ENCODE assay signal across 1 cellular context in genomic region chr2:1542971-1543370, GRCh38.
TF ChIP-seq lines count a peak whose summit lies in the region.

No MANE protein-coding gene starts in this region.

TF ChIP-seq in WTC11, 78 proteins besides CTCF, POLR2A, EP300 and RAD21 (continued from another document):
- TF ChIP-seq CDX4 (CRISPR knock-in tag; IDR thresholded peaks at IDR 0.05; ENCODE audit: borderline replicate concordance) (no peak), MXD4 (CRISPR knock-in tag; IDR thresholded peaks at IDR 0.05; ENCODE audit: borderline replicate concordance) (no peak), JAZF1 (CRISPR knock-in tag; IDR thresholded peaks at IDR 0.05) (no peak)
- TF ChIP-seq, protein P1, sequence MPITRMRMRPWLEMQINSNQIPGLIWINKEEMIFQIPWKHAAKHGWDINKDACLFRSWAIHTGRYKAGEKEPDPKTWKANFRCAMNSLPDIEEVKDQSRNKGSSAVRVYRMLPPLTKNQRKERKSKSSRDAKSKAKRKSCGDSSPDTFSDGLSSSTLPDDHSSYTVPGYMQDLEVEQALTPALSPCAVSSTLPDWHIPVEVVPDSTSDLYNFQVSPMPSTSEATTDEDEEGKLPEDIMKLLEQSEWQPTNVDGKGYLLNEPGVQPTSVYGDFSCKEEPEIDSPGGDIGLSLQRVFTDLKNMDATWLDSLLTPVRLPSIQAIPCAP (CRISPR knock-in tag; IDR thresholded peaks at IDR 0.05): no peak
- TF ChIP-seq, protein P2, sequence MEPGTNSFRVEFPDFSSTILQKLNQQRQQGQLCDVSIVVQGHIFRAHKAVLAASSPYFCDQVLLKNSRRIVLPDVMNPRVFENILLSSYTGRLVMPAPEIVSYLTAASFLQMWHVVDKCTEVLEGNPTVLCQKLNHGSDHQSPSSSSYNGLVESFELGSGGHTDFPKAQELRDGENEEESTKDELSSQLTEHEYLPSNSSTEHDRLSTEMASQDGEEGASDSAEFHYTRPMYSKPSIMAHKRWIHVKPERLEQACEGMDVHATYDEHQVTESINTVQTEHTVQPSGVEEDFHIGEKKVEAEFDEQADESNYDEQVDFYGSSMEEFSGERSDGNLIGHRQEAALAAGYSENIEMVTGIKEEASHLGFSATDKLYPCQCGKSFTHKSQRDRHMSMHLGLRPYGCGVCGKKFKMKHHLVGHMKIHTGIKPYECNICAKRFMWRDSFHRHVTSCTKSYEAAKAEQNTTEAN (CRISPR knock-in tag; IDR thresholded peaks at IDR 0.05): no peak
